Comparison of ENCODE assay signal across 8 cellular contexts in the genomic region with DNA sequence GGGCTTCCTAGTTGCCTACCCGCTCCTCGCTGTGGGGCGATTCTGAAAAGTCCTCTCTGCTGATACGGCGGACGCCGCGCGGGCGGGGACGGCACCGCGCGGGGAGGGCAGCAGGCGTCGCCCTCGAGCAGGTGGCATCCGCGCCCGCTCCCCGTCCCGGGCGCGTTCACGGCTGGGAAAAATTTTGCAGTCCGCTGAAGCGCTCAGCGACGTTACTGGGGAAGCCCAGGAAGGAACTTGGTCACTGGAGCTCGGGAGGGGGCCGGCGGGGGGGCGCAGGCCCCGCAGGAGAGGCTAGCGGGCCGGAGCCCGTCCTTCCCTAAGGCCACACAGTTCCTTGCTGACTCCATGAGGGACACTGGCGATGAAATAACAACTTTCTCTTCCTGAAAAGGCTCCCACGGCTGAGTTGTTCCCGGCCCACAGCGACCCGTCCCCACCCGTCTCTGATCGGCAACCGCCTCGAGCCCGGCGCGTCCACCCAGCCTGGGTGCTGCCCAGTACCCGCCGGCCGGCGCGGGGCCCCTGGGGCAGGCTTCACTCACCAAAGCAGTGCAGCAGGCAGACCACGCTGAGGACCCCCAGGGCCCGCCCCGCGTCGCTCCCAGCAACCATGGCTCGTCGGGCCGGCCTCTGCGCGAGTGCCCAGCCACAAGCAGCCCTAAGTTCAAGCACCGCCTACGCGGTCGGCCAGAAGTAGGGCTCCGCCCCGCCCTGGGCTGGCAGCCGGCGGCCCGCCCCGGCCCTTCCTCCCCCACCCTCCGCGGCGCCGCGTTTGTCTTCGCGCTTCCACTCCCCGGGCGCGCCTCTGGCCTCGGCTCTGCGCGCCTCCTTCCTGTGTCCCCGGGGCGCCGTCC. TPM values are rescaled to one million over a fixed set of nuclear protein-coding genes. Genes with fewer than 3 reads are reported as not detected.
DNase-seq lines count a peak whose midpoint lies in the region; ATAC-seq and TF ChIP-seq lines count a peak whose summit lies in the region.

A gene with protein sequence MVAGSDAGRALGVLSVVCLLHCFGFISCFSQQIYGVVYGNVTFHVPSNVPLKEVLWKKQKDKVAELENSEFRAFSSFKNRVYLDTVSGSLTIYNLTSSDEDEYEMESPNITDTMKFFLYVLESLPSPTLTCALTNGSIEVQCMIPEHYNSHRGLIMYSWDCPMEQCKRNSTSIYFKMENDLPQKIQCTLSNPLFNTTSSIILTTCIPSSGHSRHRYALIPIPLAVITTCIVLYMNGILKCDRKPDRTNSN (minus strand): TSS at position 669 of the 857 bp plus-strand sequence. CDS start 54 bp downstream, at position 615.

- TF ChIP-seq CTCF in AG09309 (IDR thresholded peaks at IDR 0.05; ENCODE audit: control insufficient read depth, insufficient read depth, low read depth, low read length, missing control alignments): peak; percentile 34

- peak; percentile 55 for ATAC-seq in GM18861 (IDR thresholded peaks at IDR 0.05; ENCODE audit: unreplicated experiment)
- ATAC-seq in HG03095 (IDR thresholded peaks at IDR 0.05; ENCODE audit: unreplicated experiment): peak; percentile 55

- peak within 1 kb of the TSS; percentile 76 for H3K4me3 ChIP-seq in AG09309 (ENCODE audit: control insufficient read depth, low read depth, low read length)

- DNase-seq in AG09309 (ENCODE audit: low read depth) (no peak), NCI-H226 (peak; percentile 83), cerebellum (ENCODE audit: low spot score) (peak; percentile 53), kidney glomerular epithelial cell (lab: John Stamatoyannopoulos, UW) (peak; percentile 70)
- DNase-seq in activated CD4-positive, alpha-beta T cell treated with anti-CD3 and anti-CD28 coated beads for 1 hour: peak; percentile 67
- DNase-seq in stimulated activated CD4-positive, alpha-beta T cell treated with anti-CD3 and anti-CD28 coated beads, Interleukin-1b, Interleukin-23, amount 100 ng/mL, for 1 hour (ENCODE audit: low read depth in 2 of 2): peak; percentile 51 to 68

RNA-seq across cellular contexts. Expression of the gene that starts here (rescaled TPM):
- 7.7 TPM for total RNA-seq in cerebellum
